Comparison of ENCODE assay signal across 18 cellular contexts in the genomic region with DNA sequence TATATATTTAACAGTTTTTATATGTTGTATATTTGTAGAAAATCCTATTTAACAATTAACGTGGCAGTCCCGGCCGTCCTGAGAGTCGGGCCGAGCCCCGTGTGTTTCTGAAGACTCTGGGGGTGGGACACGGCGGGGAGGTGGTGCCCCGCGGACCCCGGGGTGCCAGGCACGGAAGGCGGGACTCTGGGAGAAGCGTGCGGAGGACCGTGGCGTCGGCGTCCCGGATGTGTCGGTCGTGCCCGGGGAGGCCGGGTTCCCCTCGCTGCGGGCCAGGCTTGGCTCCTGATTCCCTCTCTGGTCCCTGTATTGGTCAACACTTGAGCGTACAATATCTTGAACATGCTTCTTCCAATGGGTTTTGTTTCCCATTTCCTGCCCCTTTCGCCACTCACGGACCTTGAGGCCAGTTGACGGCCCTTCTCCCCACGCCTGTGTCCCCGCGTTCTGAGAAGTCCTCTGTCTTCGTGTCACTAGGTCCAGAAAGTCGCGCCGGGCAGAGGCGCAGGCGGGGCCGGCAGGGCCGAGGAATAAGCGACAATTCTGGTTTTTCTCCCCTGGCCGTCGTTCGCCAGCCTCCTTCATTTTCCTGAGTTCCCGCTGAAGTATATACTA.
DNase-seq lines count a peak whose midpoint lies in the region; ATAC-seq and TF ChIP-seq lines count a peak whose summit lies in the region.
"Had no signal": no experiment of that assay in that cellular context is flagged by ENCODE, and none has a peak within 500 bp of the region (broad histone marks: within the 10 kb centered on the region; RNA-seq: fewer than 3 reads in every experiment).

No MANE protein-coding gene starts in this region.

- ATAC-seq in activated T-cell treated with anti-CD3 and anti-CD28 coated beads, Interleukin-2, amount 50 U/mL, for 72 hours (replicated peaks in 1 of 2) = no peak
- no peak for ATAC-seq in HG03457 (IDR thresholded peaks at IDR 0.05; ENCODE audit: unreplicated experiment)
- ATAC-seq: A549, Panc1 had no signal

- H3K27me3 Mint-ChIP-seq in activated T-cell treated with anti-CD3 and anti-CD28 coated beads, Interleukin-2, amount 50 U/mL, for 24 hours = peaks cover 8% of the 10 kb centered on the region
- no peaks in the 10 kb centered on the region for H3K27me3 Mint-ChIP-seq in activated T-cell treated with anti-CD3 and anti-CD28 coated beads, Interleukin-2, amount 50 U/mL, for 72 hours (ENCODE audit: low read depth)
- H3K27me3 Mint-ChIP-seq: IgD-negative memory B cell had no signal

- H3K9me3 Mint-ChIP-seq in activated T-cell treated with anti-CD3 and anti-CD28 coated beads, Interleukin-2, amount 50 U/mL, for 24 hours = no peaks in the 10 kb centered on the region
- H3K9me3 Mint-ChIP-seq in activated T-cell treated with anti-CD3 and anti-CD28 coated beads, Interleukin-2, amount 50 U/mL, for 72 hours = no peaks in the 10 kb centered on the region
- H3K9me3 Mint-ChIP-seq: H9 had no signal

- H3K36me3 Mint-ChIP-seq in activated T-cell treated with anti-CD3 and anti-CD28 coated beads, Interleukin-2, amount 50 U/mL, for 24 hours (ENCODE audit: low read depth) = no peaks in the 10 kb centered on the region
- H3K36me3 Mint-ChIP-seq in activated T-cell treated with anti-CD3 and anti-CD28 coated beads, Interleukin-2, amount 50 U/mL, for 72 hours (ENCODE audit: insufficient read depth in 2 of 2) = no peaks in the 10 kb centered on the region
- H3K36me3 Mint-ChIP-seq: IgD-negative memory B cell had no signal

- H3K27ac Mint-ChIP-seq in activated T-cell treated with anti-CD3 and anti-CD28 coated beads, Interleukin-2, amount 50 U/mL, for 24 hours = no peak overlapping the region
- no peak overlapping the region for H3K27ac Mint-ChIP-seq in activated T-cell treated with anti-CD3 and anti-CD28 coated beads, Interleukin-2, amount 50 U/mL, for 72 hours
- H3K27ac Mint-ChIP-seq: IgD-negative memory B cell had no signal

- CTCF ChIA-PET in GM10248 (lab: Yijun Ruan, JAX) = no interaction called here

- POLR2A ChIA-PET in GM10248 (lab: Yijun Ruan, JAX) = no interaction called here

- H3K4me3 Mint-ChIP-seq in activated T-cell treated with anti-CD3 and anti-CD28 coated beads, Interleukin-2, amount 50 U/mL, for 24 hours = no peak overlapping the region
- H3K4me3 Mint-ChIP-seq in activated T-cell treated with anti-CD3 and anti-CD28 coated beads, Interleukin-2, amount 50 U/mL, for 72 hours = no peak overlapping the region
- H3K4me3 Mint-ChIP-seq: H9, IgD-negative memory B cell had no signal

- intact Hi-C loops in posterior vena cava (cut with DNase I) = no loop called here

- no peaks in the 10 kb centered on the region for H3K4me1 Mint-ChIP-seq in activated T-cell treated with anti-CD3 and anti-CD28 coated beads, Interleukin-2, amount 50 U/mL, for 24 hours (ENCODE audit: low read depth)
- H3K4me1 Mint-ChIP-seq in activated T-cell treated with anti-CD3 and anti-CD28 coated beads, Interleukin-2, amount 50 U/mL, for 72 hours (ENCODE audit: low read depth) = no peaks in the 10 kb centered on the region
- H3K4me1 Mint-ChIP-seq: IgD-negative memory B cell had no signal

- TF ChIP-seq CTCF in GM10248 (IDR thresholded peaks at IDR 0.05; ENCODE audit: control extremely low read depth, extremely low read depth, low read depth, missing control alignments) = no peak

- DNase-seq in activated T-cell treated with anti-CD3 and anti-CD28 coated beads, Interleukin-2, amount 50 U/mL, for 24 hours = peak; percentile 8
- DNase-seq in activated T-cell treated with anti-CD3 and anti-CD28 coated beads, Interleukin-2, amount 50 U/mL, for 72 hours = no peak
- peak; percentile 13 for DNase-seq in GM10248 (ENCODE audit: extremely low spot score)
- DNase-seq in ecto neural progenitor cell (ENCODE audit: low spot score) = peak; percentile 32
- peak; percentile 80 for DNase-seq in posterior vena cava (ENCODE audit: low spot score)
- DNase-seq in DMS79 treated with DMSO at 0.1 percent for 48 hours (lab: John Stamatoyannopoulos, UW) = no peak
- no peak for DNase-seq in pons (ENCODE audit: low spot score)
- DNase-seq: DMS 273 treated with DMSO at 0.1 percent for 48 hours, H9, Kasumi-1, NCI-H1105, NCI-H187, NCI-H226, NCI-H524 treated with DMSO at 0.1 percent for 48 hours had no signal

Comparison
In these comparisons a context has a peak if more than half of its experiments do, and no peak if none do; other contexts are left out.
1. DNase-seq: peak in activated T-cell treated with anti-CD3 and anti-CD28 coated beads, Interleukin-2, amount 50 U/mL, for 24 hours (single experiment), GM10248 (single experiment), ecto neural progenitor cell (single experiment) and posterior vena cava (single experiment); none in activated T-cell treated with anti-CD3 and anti-CD28 coated beads, Interleukin-2, amount 50 U/mL, for 72 hours (0 of 2), DMS79 treated with DMSO at 0.1 percent for 48 hours (single experiment) and pons (single experiment).